25 cellular contexts compared by ENCODE assay signal in genomic region chrX:10390187-10390586, GRCh38.
"Had no signal": no experiment of that assay in that cellular context is flagged by ENCODE, and none has a peak within 500 bp of the region (broad histone marks: within the 10 kb centered on the region; RNA-seq: fewer than 3 reads in every experiment).

No MANE protein-coding gene starts in this region.

- DNase-seq: heart right ventricle; kidney glomerular epithelial cell; left cardiac atrium; left lung; lower lobe of right lung; mammary epithelial cell; mesenchymal stem cell; naive thymus-derived CD8-positive, alpha-beta T cell; nucleus accumbens; retina; right cardiac atrium; small intestine; spleen; stimulated activated CD4-positive, alpha-beta T cell treated with anti-CD3 and anti-CD28 coated beads, Interleukin-4, amount 100 ng/mL, for 24 hours; stimulated activated naive CD4-positive, alpha-beta T cell; upper lobe of left lung had no signal

- H3K27ac ChIP-seq: heart right ventricle, hepatocyte, left lung, lower lobe of right lung, spleen, tibial nerve, upper lobe of left lung, vagina had no signal

- H3K4me1 ChIP-seq: heart right ventricle, left lung, lower lobe of right lung, spleen, tibial nerve, upper lobe of left lung, vagina had no signal

- H3K27me3 Mint-ChIP-seq: progenitor cell of endocrine pancreas; stimulated activated naive CD8-positive, alpha-beta T cell treated with anti-CD3 and anti-CD28 coated beads, Interleukin-15, Interleukin-2, amounts not matched to agents 100 ng/mL and 50 ng/mL, for 24 hours had no signal

- H3K4me2 ChIP-seq: hepatocyte had no signal

- H3K79me2 ChIP-seq: hepatocyte had no signal

- H3K4me3 Mint-ChIP-seq: naive thymus-derived CD8-positive, alpha-beta T cell; nephron; neural crest cell; stimulated activated effector memory CD8-positive, alpha-beta T cell treated with anti-CD3 and anti-CD28 coated beads, Interleukin-12 subunit alpha, Interleukin-12 subunit beta, amount 100 ng/mL, for 72 hours; stimulated activated naive CD8-positive, alpha-beta T cell treated with anti-CD3 and anti-CD28 coated beads, Interleukin-15, Interleukin-2, amounts not matched to agents 100 ng/mL and 50 ng/mL, for 24 hours had no signal

- H3K9me3 ChIP-seq: heart right ventricle, left lung, lower lobe of right lung, spleen, tibial nerve, upper lobe of left lung, vagina had no signal

- H3K9me3 Mint-ChIP-seq: stimulated activated naive CD8-positive, alpha-beta T cell treated with anti-CD3 and anti-CD28 coated beads, Interleukin-15, Interleukin-2, amounts not matched to agents 100 ng/mL and 50 ng/mL, for 24 hours had no signal

- H3K27me3 ChIP-seq: heart right ventricle, hepatocyte, left lung, tibial nerve, upper lobe of left lung, vagina had no signal

- H3K27ac Mint-ChIP-seq: naive thymus-derived CD8-positive, alpha-beta T cell; progenitor cell of endocrine pancreas; stimulated activated effector memory CD8-positive, alpha-beta T cell treated with anti-CD3 and anti-CD28 coated beads, Interleukin-12 subunit alpha, Interleukin-12 subunit beta, amount 100 ng/mL, for 72 hours; stimulated activated naive CD8-positive, alpha-beta T cell treated with anti-CD3 and anti-CD28 coated beads, Interleukin-15, Interleukin-2, amounts not matched to agents 100 ng/mL and 50 ng/mL, for 24 hours had no signal

- H3K36me3 ChIP-seq: heart right ventricle, left lung, lower lobe of right lung, spleen, tibial nerve, upper lobe of left lung, vagina had no signal

- H2AFZ ChIP-seq: hepatocyte had no signal

- H3K36me3 Mint-ChIP-seq: stimulated activated effector memory CD8-positive, alpha-beta T cell treated with anti-CD3 and anti-CD28 coated beads, Interleukin-12 subunit alpha, Interleukin-12 subunit beta, amount 100 ng/mL, for 72 hours had no signal

- ATAC-seq: heart right ventricle; left cardiac atrium; left lung; lower lobe of right lung; naive thymus-derived CD8-positive, alpha-beta T cell; right cardiac atrium; sciatic nerve; stimulated activated effector memory CD8-positive, alpha-beta T cell treated with anti-CD3 and anti-CD28 coated beads, Interleukin-12 subunit alpha, Interleukin-12 subunit beta, amount 100 ng/mL, for 72 hours had no signal

- H3K4me1 Mint-ChIP-seq: naive thymus-derived CD8-positive, alpha-beta T cell; stimulated activated effector memory CD8-positive, alpha-beta T cell treated with anti-CD3 and anti-CD28 coated beads, Interleukin-12 subunit alpha, Interleukin-12 subunit beta, amount 100 ng/mL, for 72 hours had no signal

- H3K4me3 ChIP-seq: heart right ventricle, hepatocyte, left lung, lower lobe of right lung, spleen, tibial nerve, upper lobe of left lung, vagina had no signal
